26 cellular contexts compared by ENCODE assay signal in the genomic region with DNA sequence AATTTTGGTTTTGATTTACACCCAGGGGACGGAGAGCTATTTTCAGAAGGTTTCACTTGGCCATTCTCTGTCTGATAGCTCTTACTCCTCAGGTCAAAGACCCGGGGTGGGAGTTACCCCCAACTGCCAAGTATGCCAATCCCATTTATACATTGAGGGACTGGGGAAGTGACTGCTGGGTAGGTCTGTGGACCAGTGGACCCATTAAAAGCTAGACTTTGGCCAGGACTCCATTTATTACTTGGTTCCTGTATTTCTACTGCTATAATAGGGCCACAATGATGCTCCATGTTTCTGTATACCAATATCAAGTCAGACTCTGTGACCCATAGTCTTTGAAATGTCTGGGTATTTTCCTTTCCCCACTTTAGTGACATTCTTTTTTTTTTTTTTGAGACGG.
"Had no signal": no experiment of that assay in that cellular context is flagged by ENCODE, and none has a peak within 500 bp of the region (broad histone marks: within the 10 kb centered on the region; RNA-seq: fewer than 3 reads in every experiment).

No MANE protein-coding gene starts in this region.

- H3K4me1 ChIP-seq: testis, upper lobe of right lung had no signal

- H3K36me3 ChIP-seq: stomach, suprapubic skin, thoracic aorta, thyroid gland, tibial artery, tibial nerve, transverse colon, upper lobe of left lung, upper lobe of right lung, uterus, vagina had no signal

- DNase-seq: stimulated activated CD4-positive, alpha-beta T cell treated with anti-CD3 and anti-CD28 coated beads, Interleukin-2, amount 100 ng/mL, for 48 hours; stimulated activated CD4-positive, alpha-beta T cell treated with anti-CD3 and anti-CD28 coated beads, Interleukin-4, amount 100 ng/mL, for 1 hour; stimulated activated CD4-positive, alpha-beta T cell treated with anti-CD3 and anti-CD28 coated beads, Interleukin-4, amount 100 ng/mL, for 24 hours; stimulated activated CD4-positive, alpha-beta T cell treated with anti-CD3 and anti-CD28 coated beads, Interleukin-4, amount 100 ng/mL, for 4 hours; stimulated activated CD8-positive, alpha-beta memory T cell treated with anti-CD3 and anti-CD28 coated beads, Interleukin-4, amount 100 ng/mL, for 48 hours; stimulated activated naive B cell treated with anti-CD40 and anti-IgM and Interleukin-4, amounts not matched to agents 10 μg/mL and 1 μg/mL and 100 μg/mL, for 72 hours; stimulated activated naive CD4-positive, alpha-beta T cell; stimulated activated naive CD4-positive, alpha-beta T cell treated with Interleukin-2 at 50 U/mL for 16 hours; stimulated activated naive CD8-positive, alpha-beta T cell treated with anti-CD3 and anti-CD28 coated beads, Interleukin-15, amount 100 ng/mL, for 72 hours; stimulated activated naive CD8-positive, alpha-beta T cell treated with anti-CD3 and anti-CD28 coated beads, Interleukin-15, Interleukin-2, amounts not matched to agents 100 U/mL and 50 U/mL, for 24 hours; stomach; testis; thyroid gland; tibial artery; transverse colon; trophoblast cell; upper lobe of left lung; upper lobe of right lung; uterus had no signal

- H3K27ac ChIP-seq: stomach, suprapubic skin, testis, thoracic aorta, thyroid gland, tibial artery, tibial nerve, transverse colon, upper lobe of left lung, upper lobe of right lung, uterus, vagina had no signal

- H3K27me3 ChIP-seq: stomach, suprapubic skin, testis, thyroid gland, tibial artery, tibial nerve, transverse colon, upper lobe of left lung, upper lobe of right lung, uterus, vagina had no signal

- H3K4me3 ChIP-seq: stomach, suprapubic skin, testis, thoracic aorta, thyroid gland, tibial artery, tibial nerve, transverse colon, upper lobe of left lung, upper lobe of right lung, uterus, vagina had no signal

- FAIRE-seq: urothelium cell line had no signal

- H3K9me3 ChIP-seq: stomach, suprapubic skin, testis, thoracic aorta, thyroid gland, tibial artery, tibial nerve, transverse colon, upper lobe of left lung, upper lobe of right lung, uterus, vagina had no signal

- ATAC-seq: stimulated activated effector memory CD8-positive, alpha-beta T cell treated with anti-CD3 and anti-CD28 coated beads, Interleukin-12 subunit alpha, Interleukin-12 subunit beta, amount 100 ng/mL, for 72 hours; stimulated activated memory B cell treated with anti-CD40 and anti-IgM and Interleukin-4, amounts not matched to agents 10 μg/mL and 1 μg/mL and 100 μg/mL, for 72 hours; stimulated activated naive B cell treated with anti-CD40 and anti-IgM and Interleukin-4, amounts not matched to agents 10 μg/mL and 1 μg/mL and 100 μg/mL, for 72 hours; stimulated activated naive CD8-positive, alpha-beta T cell treated with anti-CD3 and anti-CD28 coated beads, Interleukin-15, amount 100 ng/mL, for 72 hours; stimulated activated naive CD8-positive, alpha-beta T cell treated with anti-CD3 and anti-CD28 coated beads, Interleukin-15, Interleukin-2, amounts not matched to agents 100 U/mL and 50 U/mL, for 24 hours; upper lobe of right lung had no signal
